In the genomic region with DNA sequence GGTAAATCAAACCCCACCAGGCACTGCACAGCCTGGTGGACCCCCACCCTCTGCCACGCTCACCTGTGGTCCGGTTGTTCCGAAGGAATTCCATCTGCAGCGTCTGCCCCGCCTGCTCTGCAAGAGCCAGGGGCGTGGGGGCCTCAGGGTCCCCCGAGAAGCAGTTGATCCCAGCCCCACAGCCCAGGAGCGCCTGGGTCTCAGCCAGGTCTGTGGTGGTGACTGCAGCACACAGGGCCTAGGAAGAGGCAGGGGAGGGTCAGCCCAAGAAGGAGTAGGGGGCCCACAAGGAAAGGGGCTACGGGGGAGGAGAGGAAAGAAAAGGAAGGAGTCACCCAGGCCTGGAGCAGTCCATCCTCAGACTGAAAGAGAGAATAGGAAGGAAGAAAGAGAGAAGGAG, we compare ENCODE assay signal across 16 cellular contexts. TPM values are rescaled to one million over a fixed set of nuclear protein-coding genes. Genes with fewer than 3 reads are reported as not detected.
DNase-seq lines count a peak whose midpoint lies in the region; ATAC-seq, FAIRE-seq and TF ChIP-seq lines count a peak whose summit lies in the region.
"Had no signal": no experiment of that assay in that cellular context is flagged by ENCODE, and none has a peak within 500 bp of the region (broad histone marks: within the 10 kb centered on the region; RNA-seq: fewer than 3 reads in every experiment).

No MANE protein-coding gene starts in this region.

- no peaks in the 10 kb centered on the region for H3K79me2 ChIP-seq in K562 (ENCODE audit: control insufficient read depth, insufficient read depth, low read length)

- in situ Hi-C loops in K562 (cut with MboI), result no loop called here

- no peak overlapping the region for H3K4me3 Mint-ChIP-seq in stimulated activated naive CD8-positive, alpha-beta T cell treated with anti-CD3 and anti-CD28 coated beads, Interleukin-15, amount 100 ng/mL, for 72 hours
- H3K4me3 Mint-ChIP-seq: activated T-cell treated with anti-CD3 and anti-CD28 coated beads, Interleukin-2, amount 50 U/mL, for 72 hours; stimulated activated memory B cell treated with anti-CD40 and anti-IgM and Interleukin-4, amounts not matched to agents 10 μg/mL and 1 μg/mL and 100 μg/mL, for 72 hours had no signal

- H3K9me3 Mint-ChIP-seq in stimulated activated naive CD8-positive, alpha-beta T cell treated with anti-CD3 and anti-CD28 coated beads, Interleukin-15, amount 100 ng/mL, for 72 hours, result no peaks in the 10 kb centered on the region
- H3K9me3 Mint-ChIP-seq: activated T-cell treated with anti-CD3 and anti-CD28 coated beads, Interleukin-2, amount 50 U/mL, for 72 hours; stimulated activated memory B cell treated with anti-CD40 and anti-IgM and Interleukin-4, amounts not matched to agents 10 μg/mL and 1 μg/mL and 100 μg/mL, for 72 hours had no signal

- H3K36me3 ChIP-seq in BJ (ENCODE audit: control insufficient read depth, insufficient read depth, low read length), result peaks cover 45% of the 10 kb centered on the region
- peaks cover 87% of the 10 kb centered on the region; the same call in 2 of the 3 replicates for H3K36me3 ChIP-seq in K562 (ENCODE audit: control insufficient read depth, insufficient read depth, low read length)
- peaks cover 18 to 79% (median 47%) of the 10 kb centered on the region in 4 donors for H3K36me3 ChIP-seq in sigmoid colon

- ATAC-seq in K562 (no peak), HG02973 (IDR thresholded peaks at IDR 0.05; ENCODE audit: unreplicated experiment) (no peak)
- ATAC-seq in stimulated activated naive CD8-positive, alpha-beta T cell treated with anti-CD3 and anti-CD28 coated beads, Interleukin-15, amount 100 ng/mL, for 72 hours, result no peak
- ATAC-seq: activated T-cell treated with anti-CD3 and anti-CD28 coated beads, Interleukin-2, amount 50 U/mL, for 72 hours; stimulated activated memory B cell treated with anti-CD40 and anti-IgM and Interleukin-4, amounts not matched to agents 10 μg/mL and 1 μg/mL and 100 μg/mL, for 72 hours had no signal

- no peak for TF ChIP-seq CTCF in BJ (IDR thresholded peaks at IDR 0.05; ENCODE audit: insufficient read depth, low read depth, low read length)
- no peak for TF ChIP-seq CTCF in K562 (IDR thresholded peaks at IDR 0.05 in 2 of 3, conservative IDR thresholded peaks at IDR 0.05 in 1 of 3; ENCODE audit: insufficient read depth in 2 of 3, low read depth in 1 of 3, low read length in 3 of 3)
- no peak for TF ChIP-seq CTCF in sigmoid colon (IDR thresholded peaks at IDR 0.05)

- H3K9me3 ChIP-seq in K562 (replicated peaks; ENCODE audit: control insufficient read depth, insufficient read depth, low read depth, low read length) (no peaks in the 10 kb centered on the region), sigmoid colon (no peaks in the 10 kb centered on the region)

- no peaks in the 10 kb centered on the region for H3K27me3 Mint-ChIP-seq in stimulated activated naive CD8-positive, alpha-beta T cell treated with anti-CD3 and anti-CD28 coated beads, Interleukin-15, amount 100 ng/mL, for 72 hours
- H3K27me3 Mint-ChIP-seq: stimulated activated memory B cell treated with anti-CD40 and anti-IgM and Interleukin-4, amounts not matched to agents 10 μg/mL and 1 μg/mL and 100 μg/mL, for 72 hours had no signal

- no peak overlapping the region for H3K27ac ChIP-seq in K562 (ENCODE audit: extremely low read depth, low read depth, low read length)
- H3K27ac ChIP-seq in layer of hippocampus (ENCODE audit: low read depth, low read length), result peak overlapping the region; percentile 23
- peak overlapping the region in 3 of 4 donors; percentile 31 to 56 (median 50) for H3K27ac ChIP-seq in sigmoid colon

- no peak overlapping the region for H3K4me2 ChIP-seq in K562 (ENCODE audit: insufficient read depth, low read length)

- no peak overlapping the region for H3K9ac ChIP-seq in K562 (ENCODE audit: insufficient read depth in 1 of 2, low read depth in 2 of 2, low read length in 2 of 2)

- no peaks in the 10 kb centered on the region for H3K4me1 Mint-ChIP-seq in stimulated activated naive CD8-positive, alpha-beta T cell treated with anti-CD3 and anti-CD28 coated beads, Interleukin-15, amount 100 ng/mL, for 72 hours

- H3K4me1 ChIP-seq in K562 (replicated peaks in 1 of 2; ENCODE audit: control insufficient read depth in 2 of 2, insufficient read depth in 2 of 2, low read length in 2 of 2) (peaks cover 0 to 37% of the 10 kb centered on the region in 2 experiments; a peak in 2 of 5 replicates), sigmoid colon (peaks cover 0 to 27% (median 19%) of the 10 kb centered on the region in 4 donors)

- POLR2A ChIA-PET in BJ (lab: Charles Lee) (interaction anchor here (0.6 kb wide), 2 partner anchors 10 to 127 kb away, joined by 3 read pairs; no protein-coding TSS in a partner anchor), K562 (lab: Yijun Ruan, JAX) (interaction anchor here (0.6 to 1.0 kb wide), 4 partner anchors 14 to 579 kb away, joined by 3 to 4 read pairs (median 4); no protein-coding TSS in a partner anchor)

- intact Hi-C loops in K562 (cut with micrococcal nuclease), result no loop called here
- intact Hi-C loops in sigmoid colon (cut with DNase I), result no loop called here

- H3K27me3 ChIP-seq in BJ (ENCODE audit: control insufficient read depth, insufficient read depth, low read length) (no peaks in the 10 kb centered on the region), K562 (ENCODE audit: control insufficient read depth in 2 of 2, insufficient read depth in 2 of 2, low read length in 2 of 2) (no peaks in the 10 kb centered on the region), layer of hippocampus (ENCODE audit: control insufficient read depth, insufficient read depth, low read length) (no peaks in the 10 kb centered on the region), sigmoid colon (no peaks in the 10 kb centered on the region)

- 98% methylated on average over 7 of the region's 9 CpGs for WGBS in K562 (ENCODE audit: insufficient coverage, low coverage, missing lambda C conversion rate)
- WGBS in sigmoid colon, 2 donors, result 83 to 88% methylated on average over 9 of the region's 9 CpGs

- FAIRE-seq in K562 (lab: Jason Lieb, UNC), result no peak
- FAIRE-seq: TTC549, urothelium cell line had no signal

- H4K20me1 ChIP-seq in K562 (replicated peaks; ENCODE audit: control insufficient read depth, insufficient read depth, low read length), result no peaks in the 10 kb centered on the region

- H2AFZ ChIP-seq in K562 (ENCODE audit: low read depth, low read length), result no peak overlapping the region

- DNase-seq in BJ (ENCODE audit: low read depth) (no peak), K562 (ENCODE audit: extremely low read depth in 1 of 4, low spot score in 3 of 4) (no peak), sigmoid colon (no peak), foreskin melanocyte (no peak)
- DNase-seq in central memory CD4-positive, alpha-beta T cell, result no peak
- DNase-seq in stimulated activated naive CD8-positive, alpha-beta T cell treated with anti-CD3 and anti-CD28 coated beads, Interleukin-15, amount 100 ng/mL, for 72 hours, result no peak
- DNase-seq: activated CD4-positive, alpha-beta T cell treated with anti-CD3 and anti-CD28 coated beads, Interleukin-2, amount 50 U/mL, for 48 hours; activated T-cell treated with anti-CD3 and anti-CD28 coated beads, Interleukin-2, amount 50 U/mL, for 72 hours; EL; NCI-H2081; NCI-H526 had no signal

- CTCF ChIA-PET in BJ (lab: Yijun Ruan, JAX) (interaction anchor here (0.7 to 5.1 kb wide), 11 partner anchors 11 to 474 kb away, joined by 3 to 43 read pairs (median 6); partner anchors contain the start of gene STARD10), K562 (lab: Yijun Ruan, JAX; ENCODE audit: low intra/inter-chr PET ratio) (no interaction called here)

- peaks cover 4% of the 10 kb centered on the region for H3K9me1 ChIP-seq in K562 (ENCODE audit: control insufficient read depth, insufficient read depth, low read length)

- BruUV-seq in K562 (replicated peaks; lab: Mats Ljungman, UMichigan), result no TSS peak

- TF ChIP-seq RAD21 in K562 (CRISPR knock-in tag; conservative IDR thresholded peaks at IDR 0.05 in 1 of 2, IDR thresholded peaks at IDR 0.05 in 1 of 2), result no peak

- TF ChIP-seq EP300 in K562 (IDR thresholded peaks at IDR 0.05; ENCODE audit: low read length), result no peak
- no peak for TF ChIP-seq EP300 in sigmoid colon (IDR thresholded peaks at IDR 0.05)

- no peak for TF ChIP-seq POLR2A in K562 (conservative IDR thresholded peaks at IDR 0.05)
- no peak for TF ChIP-seq POLR2A in sigmoid colon (IDR thresholded peaks at IDR 0.05)

- H3K27ac Mint-ChIP-seq in stimulated activated naive CD8-positive, alpha-beta T cell treated with anti-CD3 and anti-CD28 coated beads, Interleukin-15, amount 100 ng/mL, for 72 hours, result no peak overlapping the region
- H3K27ac Mint-ChIP-seq: activated T-cell treated with anti-CD3 and anti-CD28 coated beads, Interleukin-2, amount 50 U/mL, for 72 hours; stimulated activated memory B cell treated with anti-CD40 and anti-IgM and Interleukin-4, amounts not matched to agents 10 μg/mL and 1 μg/mL and 100 μg/mL, for 72 hours had no signal

- peak overlapping the region; percentile 5; the same call in 1 of the 2 replicates for H3K4me3 ChIP-seq in BJ (ENCODE audit: low read depth, low read length)
- H3K4me3 ChIP-seq in K562, result no peak overlapping the region
- peak overlapping the region in 1 of 4 donors; percentile 8 for H3K4me3 ChIP-seq in sigmoid colon

RNA-seq across cellular contexts. Expression of gene PDE2A, which starts 28.6 kb away (rescaled TPM):
- polyA plus RNA-seq in BJ (2011; rRNA removed) (0.32 and 0.64 TPM in 2 replicates), K562 (2011; rRNA removed) (4.3 and 15.2 TPM in 2 replicates), K562 (2014; fragmentation: Illumina TruSeq; extraction: Trizol) (1.3 and 2.2 TPM in 2 replicates), K562 (2014; fragmentation: Nextera tagmentation; extraction: Ambion mirVana) (under 1 TPM in 1 of 2 experiments, not detected in 1; 0.21 TPM), K562 (2014; rRNA removed) (1.0 and 1.6 TPM in 2 replicates), sigmoid colon (10 to 100 TPM in 1 of 3 donors, 1 to 10 TPM in 2; 1.8 to 14.7 (median 4.8) TPM)
- 0.10 and 0.62 TPM in 2 replicates for polyA minus RNA-seq in BJ (2011; rRNA and poly(A)+ RNA removed)
- 33.8 and 109 TPM in 2 replicates for total RNA-seq in K562 (2011; cell fraction: chromatin; rRNA removed; ENCODE audit: low replicate concordance)
- 31.6 and 45.0 TPM in 2 replicates for total RNA-seq in K562 (2011; cell fraction: nucleolus; rRNA removed)
- total RNA-seq in K562 (2011; cell fraction: nucleoplasm; rRNA removed), result 31.0 and 37.9 TPM in 2 replicates
- total RNA-seq in K562 (2014; rRNA removed) (0.45 and 1.6 TPM in 2 replicates), K562 (2014; rRNA removed; fragmentation: Illumina TruSeq; extraction: Trizol) (0.47 and 1.4 TPM in 2 replicates), K562 (2015; rRNA removed; fragmentation: Illumina TruSeq; extraction: Trizol) (0.07 and 0.11 TPM in 2 replicates), K562 (2021) (1.1 and 3.4 TPM in 2 replicates), sigmoid colon (10 to 100 TPM; 48.9 to 75.1 (median 62.1) TPM)
- polyA plus RNA-seq in K562 (2011; cell fraction: cytosol; rRNA removed), result 3.3 and 12.5 TPM in 2 replicates
- 25.6 and 137 TPM in 2 replicates for polyA plus RNA-seq in K562 (2011; cell fraction: nucleus; rRNA removed)
- polyA plus RNA-seq in K562 (2012), result 1.4 and 2.1 TPM in 2 replicates
- polyA minus RNA-seq in K562 (2011; rRNA and poly(A)+ RNA removed), result 3.2 and 18.9 TPM in 2 replicates
- polyA minus RNA-seq in K562 (2011; cell fraction: cytosol; rRNA and poly(A)+ RNA removed), result 1.7 and 6.5 TPM in 2 replicates
- polyA minus RNA-seq in K562 (2011; cell fraction: nucleus; rRNA and poly(A)+ RNA removed), result 15.6 and 36.5 TPM in 2 replicates

RNA-seq across cellular contexts. Expression of gene ARAP1, which starts 49.4 kb away (rescaled TPM):
- polyA plus RNA-seq in BJ (2011; rRNA removed), result 47.7 and 74.5 TPM in 2 replicates
- polyA minus RNA-seq in BJ (2011; rRNA and poly(A)+ RNA removed), result 73.8 and 78.1 TPM in 2 replicates
- total RNA-seq in K562 (2011; cell fraction: chromatin; rRNA removed; ENCODE audit: low replicate concordance), result 154 and 336 TPM in 2 replicates
- total RNA-seq in K562 (2011; cell fraction: nucleolus; rRNA removed), result 191 and 196 TPM in 2 replicates
- total RNA-seq in K562 (2011; cell fraction: nucleoplasm; rRNA removed), result 146 and 161 TPM in 2 replicates
- total RNA-seq in K562 (2014; rRNA removed), result 42.0 and 46.1 TPM in 2 replicates
- total RNA-seq in K562 (2014; rRNA removed; fragmentation: Illumina TruSeq; extraction: Trizol), result 7.4 and 10.6 TPM in 2 replicates
- total RNA-seq in K562 (2015; rRNA removed; fragmentation: Illumina TruSeq; extraction: Trizol), result 24.6 and 26.1 TPM in 2 replicates
- 60.7 and 67.0 TPM in 2 replicates for total RNA-seq in K562 (2021)
- 22.1 and 37.3 TPM in 2 replicates for polyA plus RNA-seq in K562 (2011; rRNA removed)
- 24.6 and 28.2 TPM in 2 replicates for polyA plus RNA-seq in K562 (2011; cell fraction: cytosol; rRNA removed)
- 196 and 222 TPM in 2 replicates for polyA plus RNA-seq in K562 (2011; cell fraction: nucleus; rRNA removed)
- 43.7 and 72.2 TPM in 2 replicates for polyA plus RNA-seq in K562 (2012)
- polyA plus RNA-seq in K562 (2014; fragmentation: Illumina TruSeq; extraction: Trizol), result 24.6 and 31.8 TPM in 2 replicates
- under 1 TPM; 0.23 to 0.38 TPM for polyA plus RNA-seq in K562 (2014; fragmentation: Nextera tagmentation; extraction: Ambion mirVana)
- polyA plus RNA-seq in K562 (2014; rRNA removed), result 34.1 and 38.4 TPM in 2 replicates
- 21.7 and 23.5 TPM in 2 replicates for polyA minus RNA-seq in K562 (2011; rRNA and poly(A)+ RNA removed)
- polyA minus RNA-seq in K562 (2011; cell fraction: cytosol; rRNA and poly(A)+ RNA removed), result 35.0 and 48.2 TPM in 2 replicates
- polyA minus RNA-seq in K562 (2011; cell fraction: nucleus; rRNA and poly(A)+ RNA removed), result 50.9 and 51.5 TPM in 2 replicates
- 100 to 1,000 TPM in 1 of 4 donors, 10 to 100 TPM in 3; 56.5 to 135 (median 70.0) TPM for total RNA-seq in sigmoid colon
- 10 to 100 TPM; 31.9 to 81.7 (median 34.2) TPM for polyA plus RNA-seq in sigmoid colon
